In genomic region chr7:81857385-81857784, GRCh38 we compare ENCODE assay signal across 14 cellular contexts.
DNase-seq lines count a peak whose midpoint lies in the region; ATAC-seq, FAIRE-seq and TF ChIP-seq lines count a peak whose summit lies in the region.
"Had no signal": no experiment of that assay in that cellular context is flagged by ENCODE, and none has a peak within 500 bp of the region (broad histone marks: within the 10 kb centered on the region; RNA-seq: fewer than 3 reads in every experiment).

No MANE protein-coding gene starts in this region.

- TF ChIP-seq CTCF in bronchial epithelial cell (IDR thresholded peaks at IDR 0.05; ENCODE audit: insufficient read depth, low read length, severe bottlenecking) = no peak

- H3K27me3 ChIP-seq in bronchial epithelial cell (ENCODE audit: control insufficient read depth, insufficient read depth, low read length) = no peaks in the 10 kb centered on the region

- no peak for ATAC-seq in GM21526 (IDR thresholded peaks at IDR 0.05; ENCODE audit: low FRiP score, unreplicated experiment)

- H3K36me3 ChIP-seq in bronchial epithelial cell (ENCODE audit: control insufficient read depth, insufficient read depth, low read length) = no peaks in the 10 kb centered on the region

- no peak overlapping the region for H3K4me3 ChIP-seq in bronchial epithelial cell (ENCODE audit: low read depth, low read length)

- no peak for FAIRE-seq in bronchial epithelial cell (lab: Jason Lieb, UNC)
- FAIRE-seq: G401.6 had no signal

- DNase-seq in EH (ENCODE audit: low read depth) = peak; percentile 29
- peak; percentile 3 for DNase-seq in M059J (ENCODE audit: low read depth)
- DNase-seq in bronchial epithelial cell (ENCODE audit: low read depth) = peak; percentile 26
- DNase-seq in iris pigment epithelial cell (ENCODE audit: low read depth) = peak; percentile 50
- no peak for DNase-seq in GF-D8 (lab: John Stamatoyannopoulos, UW)
- no peak for DNase-seq in stimulated activated naive CD4-positive, alpha-beta T cell (lab: John Stamatoyannopoulos, UW)
- DNase-seq in HK-2 (ENCODE audit: unreplicated experiment) = no peak
- DNase-seq: C1 segment of cervical spinal cord, GOT3, MM.1S, NCI-H2029, NCI-H510A treated with DMSO at 0.1 percent for 48 hours had no signal

Comparison
In these comparisons a context has a peak if more than half of its experiments do, and no peak if none do; other contexts are left out.
1. DNase-seq: peak in EH (single experiment), M059J (single experiment), bronchial epithelial cell (single experiment) and iris pigment epithelial cell (single experiment); none in GF-D8 (single experiment), stimulated activated naive CD4-positive, alpha-beta T cell (0 of 6) and HK-2 (single experiment).